Comparison of ENCODE assay signal across 8 cellular contexts in the genomic region with DNA sequence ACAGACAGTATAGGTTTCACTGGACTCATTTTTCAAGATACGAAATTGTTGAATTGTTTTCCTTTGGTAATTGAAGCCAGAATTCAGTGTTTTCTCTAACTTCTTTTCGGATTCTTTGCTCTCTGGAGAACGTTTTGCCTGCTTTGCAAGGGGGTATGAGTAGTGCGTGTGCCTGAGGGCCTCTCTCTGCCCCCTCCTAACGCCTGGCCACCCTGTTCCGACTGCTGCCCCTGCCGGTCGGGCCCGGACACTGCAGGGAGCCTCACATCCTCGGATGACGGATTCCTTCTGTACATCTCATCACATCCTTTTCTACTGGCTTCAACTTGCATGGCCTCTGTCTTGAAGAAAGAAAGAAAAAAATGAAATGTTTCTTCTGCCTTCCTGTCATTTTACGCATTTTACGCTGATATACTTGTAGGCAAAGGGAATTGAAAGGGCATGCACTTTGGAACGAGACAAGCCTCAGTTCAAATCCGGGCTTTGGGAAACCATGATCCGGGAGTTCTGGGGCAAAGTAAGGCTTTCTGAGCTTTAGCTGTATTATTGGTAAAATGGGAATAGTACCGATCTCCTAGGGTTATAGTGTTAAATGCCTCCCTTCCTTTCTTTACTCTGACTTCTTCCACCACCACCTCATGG.
DNase-seq lines count a peak whose midpoint lies in the region; ATAC-seq and TF ChIP-seq lines count a peak whose summit lies in the region.

No MANE protein-coding gene starts in this region.

- DNase-seq in HEK293T (ENCODE audit: extremely low spot score) (peak; percentile 93), ascending aorta (ENCODE audit: low spot score in 2 of 2) (no peak), left ventricle myocardium superior (peak; percentile 68), thoracic aorta (ENCODE audit: low spot score) (no peak), NCI-H1092 (lab: John Stamatoyannopoulos, UW) (no peak)
- no peak for DNase-seq in stimulated activated CD4-positive, alpha-beta T cell treated with anti-CD3 and anti-CD28 coated beads, Interleukin-4, amount 100 ng/mL, for 1 hour
- DNase-seq in activated CD4-positive, alpha-beta T cell treated with anti-CD3 and anti-CD28 coated beads for 1 hour, result no peak

- H3K27ac ChIP-seq in ascending aorta (no peak overlapping the region), thoracic aorta (no peak overlapping the region)

- intact Hi-C loops in ascending aorta (cut with DNase I), result no loop called here
- intact Hi-C loops in left ventricle myocardium superior (cut with micrococcal nuclease), result no loop called here

- CTCF ChIA-PET in HEK293T (lab: Yijun Ruan, JAX), result interaction anchor here (0.8 to 1.6 kb wide), 3 partner anchors 10 to 48 kb away, joined by 3 to 5 read pairs (median 4); no protein-coding TSS in a partner anchor

- H3K36me3 ChIP-seq in ascending aorta, result no peaks in the 10 kb centered on the region
- no peaks in the 10 kb centered on the region for H3K36me3 ChIP-seq in thoracic aorta

- H3K9me3 ChIP-seq in ascending aorta (no peaks in the 10 kb centered on the region), thoracic aorta (no peaks in the 10 kb centered on the region)

- POLR2A ChIA-PET in HEK293T (lab: Yijun Ruan, JAX), result no interaction called here

- peak; percentile 14 to 68 (median 56) for TF ChIP-seq CTCF in ascending aorta (IDR thresholded peaks at IDR 0.05)
- TF ChIP-seq CTCF in thoracic aorta (IDR thresholded peaks at IDR 0.05), result peak; percentile 56

- H3K27me3 ChIP-seq in ascending aorta, result no peaks in the 10 kb centered on the region
- no peaks in the 10 kb centered on the region for H3K27me3 ChIP-seq in thoracic aorta (replicated peaks; ENCODE audit: insufficient read depth)

- H3K4me1 ChIP-seq in ascending aorta (no peaks in the 10 kb centered on the region), thoracic aorta (ENCODE audit: control insufficient read depth in 1 of 2, low read depth in 2 of 2) (no peaks in the 10 kb centered on the region)

- H3K4me3 ChIP-seq in ascending aorta, result no peak overlapping the region
- no peak overlapping the region for H3K4me3 ChIP-seq in thoracic aorta

- ATAC-seq in left ventricle myocardium superior (peak; percentile 67), thoracic aorta (ENCODE audit: insufficient number of reproducible peaks, low FRiP score, low read depth) (no peak), HG02588 (IDR thresholded peaks at IDR 0.05; ENCODE audit: unreplicated experiment) (no peak)

TF ChIP-seq in HEK293T, 16 proteins besides CTCF, POLR2A, EP300 and RAD21:
- TF ChIP-seq HDGF (IDR thresholded peaks at IDR 0.05; ENCODE audit: borderline replicate concordance) (no peak), FOXK2 (IDR thresholded peaks at IDR 0.05) (no peak), TARDBP (IDR thresholded peaks at IDR 0.05) (no peak), LEF1 (IDR thresholded peaks at IDR 0.05; ENCODE audit: borderline replicate concordance) (no peak), CTBP1 (IDR thresholded peaks at IDR 0.05; ENCODE audit: borderline replicate concordance) (no peak)

Comparison
In these comparisons a context has a peak if more than half of its experiments do, and no peak if none do; other contexts are left out.
1. DNase-seq: peak in HEK293T (single experiment) and left ventricle myocardium superior (single experiment); none in ascending aorta (0 of 2), thoracic aorta (single experiment), stimulated activated CD4-positive, alpha-beta T cell treated with anti-CD3 and anti-CD28 coated beads, Interleukin-4, amount 100 ng/mL, for 1 hour (single experiment), activated CD4-positive, alpha-beta T cell treated with anti-CD3 and anti-CD28 coated beads for 1 hour (single experiment) and NCI-H1092 (single experiment).